In genomic region chr2:31529256-31529655, GRCh38 we compare ENCODE assay signal across 27 cellular contexts. TPM values are rescaled to one million over a fixed set of nuclear protein-coding genes. Genes with fewer than 3 reads are reported as not detected.
"Had no signal": no experiment of that assay in that cellular context is flagged by ENCODE, and none has a peak within 500 bp of the region (broad histone marks: within the 10 kb centered on the region; RNA-seq: fewer than 3 reads in every experiment).

No MANE protein-coding gene starts in this region.

- H3K9me3 ChIP-seq: Peyer's patch, SJCRH30 had no signal

- H3K36me3 ChIP-seq: Peyer's patch, SJCRH30 had no signal

- H3K4me3 ChIP-seq: PC-9, Peyer's patch, SJCRH30 had no signal

- H3K4me1 ChIP-seq: Peyer's patch, SJCRH30 had no signal

- H2AFZ ChIP-seq: PC-9 had no signal

- H3K27ac ChIP-seq: HL-60, KMS-11, PC-9, Peyer's patch, SJCRH30 had no signal

- ATAC-seq: Right ventricle myocardium inferior, SK-N-SH treated with all-trans-retinoic acid at 6 μM for 48 hours had no signal

- DNase-seq: Kasumi-1; MV-4-11; NCI-H1048; NCI-H1105; NCI-H1417; NCI-H1436 treated with DMSO at 0.1 percent for 48 hours; NCI-H1694; NCI-H187 treated with DMSO at 0.1 percent for 48 hours; NCI-H2081; NCI-H2107; NCI-H2227 treated with DMSO at 0.1 percent for 48 hours; NCI-H524; NCI-H526 treated with DMSO at 0.1 percent for 48 hours; NCI-H748 treated with DMSO at 0.1 percent for 48 hours; NK-92 treated with Interleukin-12 subunit alpha and Interleukin-12 subunit beta, amount 100 ng/mL, for 24 hours; OCI-M1; PC-9; Peyer's patch; SHP77 treated with DMSO at 0.1 percent for 48 hours; SJCRH30; T-helper 1 cell had no signal

- H3K27me3 ChIP-seq: Peyer's patch had no signal

- H3K4me2 ChIP-seq: KMS-11, PC-9 had no signal

RNA-seq across cellular contexts. Expression of gene SRD5A2, which starts 51.5 kb away (rescaled TPM):
- total RNA-seq: MCF 10A, PC-9, Peyer's patch, Right ventricle myocardium inferior, RPMI7951 had no signal
